9 cellular contexts compared by ENCODE assay signal in the genomic region with DNA sequence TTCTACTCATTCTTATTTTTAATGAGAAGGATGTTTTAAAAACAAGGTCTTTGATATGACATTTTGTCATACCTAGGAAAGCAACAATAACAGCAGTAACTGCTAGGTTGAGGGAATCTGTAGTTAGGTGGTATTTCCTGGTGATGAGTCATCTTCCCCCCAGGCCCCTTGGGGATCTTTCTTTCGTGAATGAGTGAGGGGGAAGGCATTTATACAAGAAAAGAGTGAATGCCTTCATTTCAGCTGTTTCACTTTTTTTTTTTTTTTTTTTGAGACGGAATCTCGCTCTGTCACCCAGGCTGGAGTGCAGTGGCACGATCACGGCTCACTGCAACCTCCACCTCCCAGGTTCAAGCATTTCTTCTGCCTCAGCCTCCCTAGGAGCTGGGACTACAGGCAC.
DNase-seq lines count a peak whose midpoint lies in the region; ATAC-seq and TF ChIP-seq lines count a peak whose summit lies in the region.
"Had no signal": no experiment of that assay in that cellular context is flagged by ENCODE, and none has a peak within 500 bp of the region (broad histone marks: within the 10 kb centered on the region; RNA-seq: fewer than 3 reads in every experiment).

No MANE protein-coding gene starts in this region.

- CTCF ChIA-PET in activated CD4-positive, alpha-beta T cell treated with anti-CD3 and anti-CD28 coated beads, Interleukin-2, amount 10 ng/mL, durations not matched to agents 7 days and 5 days (lab: Charles Lee), result no interaction called here

- no peak overlapping the region for H3K4me3 ChIP-seq in mucosa of descending colon

- POLR2A ChIA-PET in activated CD4-positive, alpha-beta T cell treated with anti-CD3 and anti-CD28 coated beads, Interleukin-2, amount 10 ng/mL, durations not matched to agents 7 days and 5 days (lab: Charles Lee), result interaction anchor here (0.7 kb wide), 1 partner anchor 12 kb away, joined by 3 read pairs; no protein-coding TSS in a partner anchor

- peak overlapping the region; percentile 21 for H3K27ac Mint-ChIP-seq in activated CD4-positive, alpha-beta T cell treated with anti-CD3 and anti-CD28 coated beads, Interleukin-2, amount 10 ng/mL, durations not matched to agents 7 days and 5 days
- H3K27ac Mint-ChIP-seq in stimulated activated memory B cell treated with anti-CD40 and anti-IgM and Interleukin-4, amounts not matched to agents 10 μg/mL and 1 μg/mL and 100 μg/mL, for 72 hours, result peak overlapping the region; percentile 83

- peak; percentile 88 for ATAC-seq in stimulated activated memory B cell treated with anti-CD40 and anti-IgM and Interleukin-4, amounts not matched to agents 10 μg/mL and 1 μg/mL and 100 μg/mL, for 72 hours
- ATAC-seq in GM18909 (IDR thresholded peaks at IDR 0.05; ENCODE audit: poor library complexity, unreplicated experiment) (no peak), GM18870 (IDR thresholded peaks at IDR 0.05; ENCODE audit: unreplicated experiment) (no peak), mucosa of descending colon (no peak)

- peaks cover 4% of the 10 kb centered on the region for H3K9me3 Mint-ChIP-seq in activated CD4-positive, alpha-beta T cell treated with anti-CD3 and anti-CD28 coated beads, Interleukin-2, amount 10 ng/mL, durations not matched to agents 7 days and 5 days
- H3K9me3 Mint-ChIP-seq in stimulated activated memory B cell treated with anti-CD40 and anti-IgM and Interleukin-4, amounts not matched to agents 10 μg/mL and 1 μg/mL and 100 μg/mL, for 72 hours, result no peaks in the 10 kb centered on the region

- no peaks in the 10 kb centered on the region for H3K27me3 Mint-ChIP-seq in activated CD4-positive, alpha-beta T cell treated with anti-CD3 and anti-CD28 coated beads, Interleukin-2, amount 10 ng/mL, durations not matched to agents 7 days and 5 days
- H3K27me3 Mint-ChIP-seq in stimulated activated memory B cell treated with anti-CD40 and anti-IgM and Interleukin-4, amounts not matched to agents 10 μg/mL and 1 μg/mL and 100 μg/mL, for 72 hours, result no peaks in the 10 kb centered on the region

- TF ChIP-seq CTCF in mucosa of descending colon (IDR thresholded peaks at IDR 0.05), result no peak

- H3K9me3 ChIP-seq in mucosa of descending colon, result no peaks in the 10 kb centered on the region

- peaks cover 25% of the 10 kb centered on the region for H3K36me3 Mint-ChIP-seq in activated CD4-positive, alpha-beta T cell treated with anti-CD3 and anti-CD28 coated beads, Interleukin-2, amount 10 ng/mL, durations not matched to agents 7 days and 5 days (ENCODE audit: low read depth)
- H3K36me3 Mint-ChIP-seq in stimulated activated memory B cell treated with anti-CD40 and anti-IgM and Interleukin-4, amounts not matched to agents 10 μg/mL and 1 μg/mL and 100 μg/mL, for 72 hours, result peaks cover 26% of the 10 kb centered on the region

- no peaks in the 10 kb centered on the region for H3K36me3 ChIP-seq in mucosa of descending colon (ENCODE audit: low read depth)

- DNase-seq in activated CD4-positive, alpha-beta T cell treated with anti-CD3 and anti-CD28 coated beads, Interleukin-2, amount 10 ng/mL, durations not matched to agents 7 days and 5 days, result no peak
- no peak for DNase-seq in activated CD4-positive, alpha-beta T cell treated with anti-CD3 and anti-CD28 coated beads for 48 hours
- DNase-seq in SW 1271 (lab: John Stamatoyannopoulos, UW) (peak; percentile 66 to 82), foreskin melanocyte (peak; percentile 64), mucosa of descending colon (no peak)
- DNase-seq: AML-193 had no signal

- intact Hi-C loops in mucosa of descending colon (cut with DNase I, micrococcal nuclease), result no loop called here

- peaks cover 35% of the 10 kb centered on the region for H3K4me1 Mint-ChIP-seq in activated CD4-positive, alpha-beta T cell treated with anti-CD3 and anti-CD28 coated beads, Interleukin-2, amount 10 ng/mL, durations not matched to agents 7 days and 5 days
- peaks cover 76% of the 10 kb centered on the region for H3K4me1 Mint-ChIP-seq in stimulated activated memory B cell treated with anti-CD40 and anti-IgM and Interleukin-4, amounts not matched to agents 10 μg/mL and 1 μg/mL and 100 μg/mL, for 72 hours

- H3K4me3 Mint-ChIP-seq in activated CD4-positive, alpha-beta T cell treated with anti-CD3 and anti-CD28 coated beads, Interleukin-2, amount 10 ng/mL, durations not matched to agents 7 days and 5 days, result no peak overlapping the region
- peak overlapping the region; percentile 57 for H3K4me3 Mint-ChIP-seq in stimulated activated memory B cell treated with anti-CD40 and anti-IgM and Interleukin-4, amounts not matched to agents 10 μg/mL and 1 μg/mL and 100 μg/mL, for 72 hours

- peaks cover 13% of the 10 kb centered on the region for H3K4me1 ChIP-seq in mucosa of descending colon (ENCODE audit: low read depth)

Comparison
In these comparisons a context has a peak if more than half of its experiments do, and no peak if none do; other contexts are left out.
1. DNase-seq: peak in SW 1271 (2 of 2) and foreskin melanocyte (single experiment); none in activated CD4-positive, alpha-beta T cell treated with anti-CD3 and anti-CD28 coated beads, Interleukin-2, amount 10 ng/mL, durations not matched to agents 7 days and 5 days (single experiment), activated CD4-positive, alpha-beta T cell treated with anti-CD3 and anti-CD28 coated beads for 48 hours (single experiment) and mucosa of descending colon (0 of 3).